ENCODE assay signal across 9 cellular contexts in genomic region chr6:153511896-153512496, GRCh38.
DNase-seq lines count a peak whose midpoint lies in the region; ATAC-seq and TF ChIP-seq lines count a peak whose summit lies in the region.
"Had no signal": no experiment of that assay in that cellular context is flagged by ENCODE, and none has a peak within 500 bp of the region (broad histone marks: within the 10 kb centered on the region; RNA-seq: fewer than 3 reads in every experiment).

No MANE protein-coding gene starts in this region.

- TF ChIP-seq CTCF in right lobe of liver (IDR thresholded peaks at IDR 0.05), result peak; percentile 59 to 73 (median 64)

- H3K4me1 ChIP-seq in right lobe of liver, result no peaks in the 10 kb centered on the region

- DNase-seq in CD1c-positive myeloid dendritic cell (ENCODE audit: extremely low spot score), result peak; percentile 51
- DNase-seq in NCI-H82 treated with DMSO at 0.1 percent for 48 hours (lab: John Stamatoyannopoulos, UW; ENCODE audit: unreplicated experiment), result peak; percentile 3
- no peak for DNase-seq in central memory CD8-positive, alpha-beta T cell (ENCODE audit: low spot score in 2 of 2)
- no peak for DNase-seq in right lobe of liver
- DNase-seq in activated T-cell treated with anti-CD3 and anti-CD28 coated beads for 4 hours, result no peak
- no peak for DNase-seq in activated CD8-positive, alpha-beta memory T cell treated with anti-CD3 and anti-CD28 coated beads, Interleukin-2, amount 50 U/mL, for 48 hours

- no peak overlapping the region for H3K27ac ChIP-seq in right lobe of liver

- no peaks in the 10 kb centered on the region for H3K4me1 Mint-ChIP-seq in central memory CD8-positive, alpha-beta T cell

- H3K27ac Mint-ChIP-seq in central memory CD8-positive, alpha-beta T cell (ENCODE audit: low read depth), result no peak overlapping the region
- H3K27ac Mint-ChIP-seq: T-helper 1 cell treated with Interleukin-12 subunit alpha and Interleukin-12 subunit beta and Interleukin-4 antibody, amounts not matched to agents 30 μg/mL and 1 μg/mL, for 36 hours had no signal

- no peak for TF ChIP-seq POLR2A in right lobe of liver (IDR thresholded peaks at IDR 0.05)

- H3K4me3 ChIP-seq in right lobe of liver, result no peak overlapping the region

- peaks cover 4% of the 10 kb centered on the region for H3K9me3 Mint-ChIP-seq in central memory CD8-positive, alpha-beta T cell
- H3K9me3 Mint-ChIP-seq: T-helper 1 cell treated with Interleukin-12 subunit alpha and Interleukin-12 subunit beta and Interleukin-4 antibody, amounts not matched to agents 30 μg/mL and 1 μg/mL, for 36 hours had no signal

- no peaks in the 10 kb centered on the region for H3K36me3 ChIP-seq in right lobe of liver

- intact Hi-C loops in right lobe of liver (cut with DNase I), result loop anchor here (10.0 kb wide), 1 partner anchor 477 kb away; no protein-coding TSS in a partner anchor

- H3K27me3 ChIP-seq in right lobe of liver, result no peaks in the 10 kb centered on the region

- H3K9me3 ChIP-seq in right lobe of liver, result no peaks in the 10 kb centered on the region

- WGBS in right lobe of liver (ENCODE audit: insufficient coverage, low coverage, low lambda C conversion rate, missing lambda C conversion rate), result 5% methylated on average over 2 of the region's 2 CpGs

- no peak overlapping the region for H3K4me3 Mint-ChIP-seq in central memory CD8-positive, alpha-beta T cell
- H3K4me3 Mint-ChIP-seq: T-helper 1 cell treated with Interleukin-12 subunit alpha and Interleukin-12 subunit beta and Interleukin-4 antibody, amounts not matched to agents 30 μg/mL and 1 μg/mL, for 36 hours had no signal

- peak; percentile 76 for ATAC-seq in GM18873 (IDR thresholded peaks at IDR 0.05; ENCODE audit: low FRiP score, unreplicated experiment)
- ATAC-seq in HG03045 (IDR thresholded peaks at IDR 0.05; ENCODE audit: unreplicated experiment), result peak; percentile 74
- ATAC-seq in central memory CD8-positive, alpha-beta T cell (replicated peaks; ENCODE audit: extremely low read depth, poor library complexity, severe bottlenecking), result peak; percentile 14
- peak; percentile 79 to 87 (median 81) for ATAC-seq in right lobe of liver

- H3K36me3 Mint-ChIP-seq in central memory CD8-positive, alpha-beta T cell (ENCODE audit: insufficient read depth), result peaks cover 2% of the 10 kb centered on the region

- no peaks in the 10 kb centered on the region for H3K27me3 Mint-ChIP-seq in central memory CD8-positive, alpha-beta T cell

Comparison
In these comparisons a context has a peak if more than half of its experiments do, and no peak if none do; other contexts are left out.
1. DNase-seq: peak in CD1c-positive myeloid dendritic cell (single experiment) and NCI-H82 treated with DMSO at 0.1 percent for 48 hours (single experiment); none in central memory CD8-positive, alpha-beta T cell (0 of 2), right lobe of liver (0 of 3), activated T-cell treated with anti-CD3 and anti-CD28 coated beads for 4 hours (single experiment) and activated CD8-positive, alpha-beta memory T cell treated with anti-CD3 and anti-CD28 coated beads, Interleukin-2, amount 50 U/mL, for 48 hours (single experiment).
2. ATAC-seq: peak in every context shown above with its lines; median percentile 81 in right lobe of liver; 76 in GM18873; 74 in HG03045; 14 in central memory CD8-positive, alpha-beta T cell.